25 cellular contexts compared by ENCODE assay signal in the genomic region with DNA sequence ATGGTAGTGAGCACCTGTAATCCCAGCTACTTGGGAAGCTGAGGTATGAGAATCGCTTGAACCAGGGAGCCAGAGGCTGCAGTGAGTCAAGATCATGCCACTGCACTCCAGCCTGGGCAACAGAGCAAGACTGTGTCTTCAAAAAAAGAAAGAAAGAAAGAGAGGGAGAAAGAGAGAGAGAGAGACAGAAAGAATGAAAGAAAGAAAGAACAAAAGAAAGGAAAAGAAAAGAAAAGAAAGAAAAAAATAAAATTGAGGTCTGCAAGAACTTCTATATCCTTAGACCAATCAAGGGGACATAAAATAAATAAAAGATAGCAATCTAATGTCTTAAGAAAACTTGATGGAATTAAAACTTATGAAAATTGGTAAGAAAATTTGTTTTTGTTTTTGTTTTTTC.
"Had no signal": no experiment of that assay in that cellular context is flagged by ENCODE, and none has a peak within 500 bp of the region (broad histone marks: within the 10 kb centered on the region; RNA-seq: fewer than 3 reads in every experiment).

No MANE protein-coding gene starts in this region.

- ATAC-seq: foreskin keratinocyte; gastroesophageal sphincter; heart left ventricle; left cardiac atrium; left lung; left ventricle myocardium superior; lower lobe of right lung; naive thymus-derived CD4-positive, alpha-beta T cell had no signal

- H3K9me3 Mint-ChIP-seq: mesothelial cell of epicardium had no signal

- H3K36me3 Mint-ChIP-seq: immature natural killer cell; mesothelial cell of epicardium; naive thymus-derived CD4-positive, alpha-beta T cell had no signal

- FAIRE-seq: colon, endothelial cell of umbilical vein, frontal cortex, kidney had no signal

- H3K4me3 ChIP-seq: coronary artery, dorsolateral prefrontal cortex, esophagus muscularis mucosa, gastroesophageal sphincter, heart left ventricle, hepatocyte, left lung, lower lobe of right lung had no signal

- H3K27me3 ChIP-seq: dorsolateral prefrontal cortex, esophagus muscularis mucosa, foreskin keratinocyte, gastroesophageal sphincter, heart left ventricle, hepatocyte, left lung had no signal

- H2AFZ ChIP-seq: hepatocyte had no signal

- H3K4me1 Mint-ChIP-seq: immature natural killer cell; naive thymus-derived CD4-positive, alpha-beta T cell had no signal

- H3K4me3 Mint-ChIP-seq: immature natural killer cell; mesothelial cell of epicardium; naive thymus-derived CD4-positive, alpha-beta T cell had no signal

- H3K4me2 ChIP-seq: hepatocyte had no signal

- H3K79me2 ChIP-seq: hepatocyte had no signal

- DNase-seq: dermis blood vessel endothelial cell; dorsolateral prefrontal cortex; effector CD4-positive, alpha-beta T cell; effector memory CD4-positive, alpha-beta T cell; foreskin keratinocyte; heart left ventricle; hypothalamus; immature natural killer cell; islet precursor cell; kidney; kidney glomerular epithelial cell; left cardiac atrium; left lung; left ventricle myocardium superior; lower lobe of right lung; mesenchymal stem cell; naive thymus-derived CD4-positive, alpha-beta T cell had no signal

- H3K27ac ChIP-seq: coronary artery, dorsolateral prefrontal cortex, esophagus muscularis mucosa, foreskin keratinocyte, gastroesophageal sphincter, heart left ventricle, hepatocyte, left lung, lower lobe of right lung had no signal

- H3K4me1 ChIP-seq: lower lobe of right lung had no signal

- H3K36me3 ChIP-seq: esophagus muscularis mucosa, gastroesophageal sphincter, heart left ventricle, left lung, lower lobe of right lung had no signal

- H3K27ac Mint-ChIP-seq: immature natural killer cell; mesothelial cell of epicardium; naive thymus-derived CD4-positive, alpha-beta T cell had no signal
